Comparison of ENCODE assay signal across 6 cellular contexts in genomic region chr2:24667542-24667941, GRCh38.
"Had no signal": no experiment of that assay in that cellular context is flagged by ENCODE, and none has a peak within 500 bp of the region (broad histone marks: within the 10 kb centered on the region; RNA-seq: fewer than 3 reads in every experiment).

No MANE protein-coding gene starts in this region.

- H3K27me3 Mint-ChIP-seq: IgD-negative memory B cell had no signal

- H3K9me3 Mint-ChIP-seq: GM23338, H9, IgD-negative memory B cell had no signal

- H3K4me3 ChIP-seq: GM23338 had no signal

- H3K4me3 Mint-ChIP-seq: GM23338, H9, IgD-negative memory B cell had no signal

- DNase-seq: H9, HCEC 1CT had no signal

- ATAC-seq: GM23338, HepG2 had no signal

- H3K27ac Mint-ChIP-seq: GM23338, H9, IgD-negative memory B cell had no signal

- H3K27ac ChIP-seq: HL-60 had no signal

- H3K4me1 Mint-ChIP-seq: GM23338, H9 had no signal
